Comparison of ENCODE assay signal across 18 cellular contexts in the genomic region with DNA sequence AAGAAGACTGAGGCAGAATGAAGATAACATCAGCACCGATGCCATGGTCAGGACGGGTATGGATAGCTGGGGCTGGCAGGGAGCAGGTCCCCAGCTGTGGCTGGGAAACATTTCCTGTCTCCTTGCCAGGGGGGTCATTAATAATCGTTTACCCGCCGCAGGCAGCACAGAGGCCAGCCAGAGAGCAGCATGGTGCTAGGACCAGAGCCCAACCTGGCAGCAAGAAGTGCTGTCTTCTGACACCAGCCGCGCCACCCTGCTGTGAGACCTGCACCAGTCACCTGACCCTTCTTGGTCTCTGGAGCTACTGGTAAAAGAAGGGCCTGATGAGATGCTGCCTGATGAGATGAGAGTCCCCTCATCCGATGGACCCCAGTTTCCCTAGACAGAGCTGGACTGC. TPM values are rescaled to one million over a fixed set of nuclear protein-coding genes. Genes with fewer than 3 reads are reported as not detected.
DNase-seq lines count a peak whose midpoint lies in the region; FAIRE-seq and TF ChIP-seq lines count a peak whose summit lies in the region.
"Had no signal": no experiment of that assay in that cellular context is flagged by ENCODE, and none has a peak within 500 bp of the region (broad histone marks: within the 10 kb centered on the region; RNA-seq: fewer than 3 reads in every experiment).

No MANE protein-coding gene starts in this region.

- TF ChIP-seq EP300 in Ishikawa (IDR thresholded peaks at IDR 0.05; ENCODE audit: borderline replicate concordance): no peak

- peak overlapping the region; percentile 86 for H3K14ac ChIP-seq in neuronal stem cell (ENCODE audit: low read length)

- H2AFZ ChIP-seq in neuronal stem cell (ENCODE audit: low read length): no peak overlapping the region

- peak in 2 of 3 experiments; percentile 64 to 79 for DNase-seq in NCI-H1417 (lab: John Stamatoyannopoulos, UW)
- DNase-seq in NCI-H1417 treated with DMSO at 0.1 percent for 48 hours (lab: John Stamatoyannopoulos, UW): no peak
- peak; percentile 17 for DNase-seq in NCI-H510A (lab: John Stamatoyannopoulos, UW)
- DNase-seq in neuronal stem cell (ENCODE audit: low spot score): no peak
- DNase-seq in HTR-8/SVneo (ENCODE audit: insufficient read length, low spot score): no peak
- DNase-seq in NCI-H1436 (lab: John Stamatoyannopoulos, UW): no peak
- no peak for DNase-seq in T-helper 9 cell
- DNase-seq: 8988T; C1 segment of cervical spinal cord; DND-41; MM.1S; NCI-H2081 treated with DMSO at 0.1 percent for 48 hours; NK-92 treated with Interleukin-12 subunit alpha and Interleukin-12 subunit beta, amount 100 ng/mL, for 24 hours; OCI-M1 had no signal

- H3K23ac ChIP-seq in neuronal stem cell (ENCODE audit: low read depth, low read length, poor library complexity): no peak overlapping the region

- no peak overlapping the region for H2BK12ac ChIP-seq in neuronal stem cell (ENCODE audit: low read length)

- H3K4me2 ChIP-seq in neuronal stem cell (ENCODE audit: insufficient read depth, low read length, poor library complexity, severe bottlenecking): no peak overlapping the region

- no peak overlapping the region for H3K9ac ChIP-seq in neuronal stem cell (ENCODE audit: low read depth, low read length, poor library complexity)

- H4K91ac ChIP-seq in neuronal stem cell (ENCODE audit: low read depth, low read length, poor library complexity): no peak overlapping the region

- H4K8ac ChIP-seq in neuronal stem cell (ENCODE audit: low read depth, low read length): no peak overlapping the region

- H3K27ac ChIP-seq in neuronal stem cell (replicated peaks; ENCODE audit: low read length): no peak overlapping the region
- H3K27ac ChIP-seq: RWPE1, SJSA1 had no signal

- H2BK5ac ChIP-seq in neuronal stem cell (ENCODE audit: low read length): no peak overlapping the region

- H3K4me1 ChIP-seq in neuronal stem cell (ENCODE audit: control insufficient read depth in 2 of 2, insufficient read depth in 1 of 2, low read depth in 1 of 2, low read length in 2 of 2): peaks cover 0 to 3% of the 10 kb centered on the region in 2 donors

- H3K79me1 ChIP-seq in neuronal stem cell (ENCODE audit: low read depth, low read length): peaks cover 1% of the 10 kb centered on the region

- H3K9me3 ChIP-seq in neuronal stem cell (replicated peaks in 1 of 2; ENCODE audit: control insufficient read depth in 2 of 2, insufficient read depth in 1 of 2, low read depth in 1 of 2, low read length in 2 of 2): peaks cover 0 to 6% of the 10 kb centered on the region in 2 donors
- H3K9me3 ChIP-seq: SJSA1 had no signal

- peaks cover 10 to 86% (median 34%) of the 10 kb centered on the region in 3 experiments for H3K27me3 ChIP-seq in neuronal stem cell (ENCODE audit: control insufficient read depth in 3 of 3, insufficient read depth in 3 of 3, low read depth in 1 of 3, low read length in 3 of 3)

- no peak overlapping the region for H3K4me3 ChIP-seq in neuronal stem cell (ENCODE audit: low read length in 2 of 2)
- H3K4me3 ChIP-seq: SJSA1 had no signal

- no peak overlapping the region for H2AK5ac ChIP-seq in neuronal stem cell (ENCODE audit: low read depth, low read length)

- no peak overlapping the region for H2BK15ac ChIP-seq in neuronal stem cell (ENCODE audit: low read length)

- FAIRE-seq in HTR-8/SVneo (lab: Jason Lieb, UNC): no peak
- FAIRE-seq: H54 had no signal

- H3K18ac ChIP-seq in neuronal stem cell (ENCODE audit: low read length): no peak overlapping the region

- H3K4ac ChIP-seq in neuronal stem cell (ENCODE audit: low read length): no peak overlapping the region

- no peak for TF ChIP-seq RAD21 in Ishikawa (IDR thresholded peaks at IDR 0.05; ENCODE audit: low read depth)

- no CpG with 5 or more reads among the region's 8 CpGs for WGBS in neuronal stem cell (ENCODE audit: extremely low coverage in 2 of 2, insufficient read length in 2 of 2, insufficient replicate concordance in 1 of 2), 2 donors

- no peak overlapping the region for H2BK120ac ChIP-seq in neuronal stem cell (ENCODE audit: low read depth, low read length)

- no peaks in the 10 kb centered on the region for H3K36me3 ChIP-seq in neuronal stem cell (replicated peaks in 1 of 2; ENCODE audit: control insufficient read depth in 2 of 2, insufficient read depth in 2 of 2, low read length in 2 of 2)
- H3K36me3 ChIP-seq: SJSA1 had no signal

TF ChIP-seq in Ishikawa, 13 proteins besides CTCF, POLR2A, EP300 and RAD21:
- no peak for TF ChIP-seq TAF1 (IDR thresholded peaks at IDR 0.05; ENCODE audit: low read depth)
- TF ChIP-seq, protein P1, sequence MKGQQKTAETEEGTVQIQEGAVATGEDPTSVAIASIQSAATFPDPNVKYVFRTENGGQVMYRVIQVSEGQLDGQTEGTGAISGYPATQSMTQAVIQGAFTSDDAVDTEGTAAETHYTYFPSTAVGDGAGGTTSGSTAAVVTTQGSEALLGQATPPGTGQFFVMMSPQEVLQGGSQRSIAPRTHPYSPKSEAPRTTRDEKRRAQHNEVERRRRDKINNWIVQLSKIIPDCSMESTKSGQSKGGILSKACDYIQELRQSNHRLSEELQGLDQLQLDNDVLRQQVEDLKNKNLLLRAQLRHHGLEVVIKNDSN (IDR thresholded peaks at IDR 0.05): peak; percentile 54; the same call in 1 of the 2 replicates
- peak; percentile 82 for TF ChIP-seq NFIC (IDR thresholded peaks at IDR 0.05)
TF ChIP-seq in Ishikawa: peak in this region for 2.

RNA-seq across cellular contexts. Expression of gene PDE2A, which starts 36.3 kb away (rescaled TPM):
- 1.7 TPM for polyA plus RNA-seq in neuronal stem cell (2013, experiment 1 of 2)
- polyA plus RNA-seq in neuronal stem cell (2013, experiment 2 of 2): 1.7 TPM

Comparison
In these comparisons a context has a peak if more than half of its experiments do, and no peak if none do; other contexts are left out.
1. DNase-seq: peak in NCI-H1417 (2 of 3) and NCI-H510A (single experiment); none in NCI-H1417 treated with DMSO at 0.1 percent for 48 hours (single experiment), neuronal stem cell (single experiment), HTR-8/SVneo (single experiment), NCI-H1436 (single experiment) and T-helper 9 cell (single experiment).